ENCODE assay signal across 9 cellular contexts in genomic region chrX:124098089-124098488, GRCh38.
DNase-seq lines count a peak whose midpoint lies in the region; ATAC-seq, FAIRE-seq and TF ChIP-seq lines count a peak whose summit lies in the region.
"Had no signal": no experiment of that assay in that cellular context is flagged by ENCODE, and none has a peak within 500 bp of the region (broad histone marks: within the 10 kb centered on the region; RNA-seq: fewer than 3 reads in every experiment).

No MANE protein-coding gene starts in this region.

- no peak overlapping the region for H3K27ac ChIP-seq in PC-3 (ENCODE audit: low read length)
- H3K27ac ChIP-seq in endothelial cell of umbilical vein (ENCODE audit: insufficient read depth, low read depth, low read length): no peak overlapping the region
- no peak overlapping the region for H3K27ac ChIP-seq in psoas muscle
- H3K27ac ChIP-seq: HL-60 had no signal

- TF ChIP-seq CTCF in PC-3 (conservative IDR thresholded peaks at IDR 0.05; ENCODE audit: low read depth, low read length) (peak; percentile 68), endothelial cell of umbilical vein (IDR thresholded peaks at IDR 0.05; ENCODE audit: extremely low read depth in 1 of 2, insufficient read depth in 1 of 2, low read depth in 1 of 2, low read length in 2 of 2) (no peak), psoas muscle (IDR thresholded peaks at IDR 0.05) (peak; percentile 71)

- H3K36me3 ChIP-seq in PC-3 (ENCODE audit: low read depth, low read length) (peaks cover 16% of the 10 kb centered on the region; the same call in 1 of the 2 replicates), endothelial cell of umbilical vein (ENCODE audit: control insufficient read depth in 2 of 2, extremely low read depth in 1 of 2, insufficient read depth in 2 of 2, low read length in 2 of 2) (no peaks in the 10 kb centered on the region), psoas muscle (ENCODE audit: insufficient read depth in 1 of 2, low read depth in 1 of 2) (peaks cover 0 to 35% of the 10 kb centered on the region in 2 donors)

- H3F3A ChIP-seq in PC-3 (ENCODE audit: low read length, unreplicated experiment): no peaks in the 10 kb centered on the region

- H3K79me2 ChIP-seq in PC-3 (ENCODE audit: low read length) (no peaks in the 10 kb centered on the region), endothelial cell of umbilical vein (ENCODE audit: control insufficient read depth, insufficient read depth, low read length) (no peaks in the 10 kb centered on the region)

- CTCF ChIA-PET in PC-3 (lab: Charles Lee): no interaction called here
- CTCF ChIA-PET in endothelial cell of umbilical vein (lab: Charles Lee): interaction anchor here (0.6 to 1.9 kb wide), 4 partner anchors 9 to 292 kb away, joined by 3 to 4 read pairs (median 4); no protein-coding TSS in a partner anchor

- H3K27me3 ChIP-seq in PC-3 (ENCODE audit: low read length) (no peaks in the 10 kb centered on the region), endothelial cell of umbilical vein (ENCODE audit: control insufficient read depth in 2 of 2, insufficient read depth in 2 of 2, low read length in 2 of 2) (no peaks in the 10 kb centered on the region), psoas muscle (ENCODE audit: insufficient read depth in 3 of 3, low read length in 2 of 3) (no peaks in the 10 kb centered on the region)

- TF ChIP-seq POLR2A in endothelial cell of umbilical vein (IDR thresholded peaks at IDR 0.05; ENCODE audit: low read depth, low read length): no peak

- no peaks in the 10 kb centered on the region for H3K9me2 ChIP-seq in PC-3 (replicated peaks; ENCODE audit: low read length)

- intact Hi-C loops in PC-3 (cut with micrococcal nuclease) (loop anchor here (1.0 to 5.0 kb wide), 5 partner anchors 114 to 1034 kb away; no protein-coding TSS in a partner anchor), endothelial cell of umbilical vein (cut with micrococcal nuclease) (loop anchor here (5.0 kb wide), 1 partner anchor 136 kb away; the partner anchor contains the start of gene STAG2), psoas muscle (cut with DNase I) (loop anchor here in 1 of 2 donors (5.0 kb wide), 1 partner anchor 136 kb away; the partner anchor contains the start of gene STAG2)

- DNase-seq in AML-193 (lab: John Stamatoyannopoulos, UW) (peak; percentile 16 to 49), PC-3 (peak; percentile 53), endothelial cell of umbilical vein (ENCODE audit: low read depth, low spot score) (peak; percentile 15), psoas muscle (no peak)

- ATAC-seq in GM18511 (IDR thresholded peaks at IDR 0.05; ENCODE audit: unreplicated experiment): peak; percentile 77
- ATAC-seq in PC-3: peak; percentile 48; the same call in 1 of the 2 replicates
- ATAC-seq in psoas muscle: peak in 3 of 4 donors; percentile 27 to 81 (median 74)
- no peak for ATAC-seq in HG03196 (IDR thresholded peaks at IDR 0.05; ENCODE audit: unreplicated experiment)
- no peak for ATAC-seq in GM19463 (IDR thresholded peaks at IDR 0.05; ENCODE audit: unreplicated experiment)
- ATAC-seq in HG03439 (IDR thresholded peaks at IDR 0.05; ENCODE audit: unreplicated experiment): no peak

- no peaks in the 10 kb centered on the region for H3K9me1 ChIP-seq in endothelial cell of umbilical vein (replicated peaks; ENCODE audit: control insufficient read depth, extremely low read depth, insufficient read depth, low read length)

- no peak overlapping the region for H3K4me3 ChIP-seq in PC-3 (ENCODE audit: low read length)
- H3K4me3 ChIP-seq in endothelial cell of umbilical vein (replicated peaks in 1 of 3; ENCODE audit: insufficient read depth in 1 of 3, low read depth in 1 of 3, low read length in 3 of 3): no peak overlapping the region
- H3K4me3 ChIP-seq in psoas muscle: no peak overlapping the region

- no peak for FAIRE-seq in endothelial cell of umbilical vein (lab: Jason Lieb, UNC)

- no peaks in the 10 kb centered on the region for H4K20me1 ChIP-seq in PC-3 (ENCODE audit: low read length)
- no peaks in the 10 kb centered on the region for H4K20me1 ChIP-seq in endothelial cell of umbilical vein (replicated peaks; ENCODE audit: control insufficient read depth, extremely low read depth, insufficient read depth, low read length)

- H3K9me3 ChIP-seq in PC-3 (ENCODE audit: low read length): no peaks in the 10 kb centered on the region
- no peaks in the 10 kb centered on the region for H3K9me3 ChIP-seq in endothelial cell of umbilical vein (replicated peaks; ENCODE audit: control insufficient read depth, insufficient read depth, low read length)
- H3K9me3 ChIP-seq in psoas muscle: no peaks in the 10 kb centered on the region

- H3K4me1 ChIP-seq in PC-3 (ENCODE audit: insufficient read depth, low read length) (no peaks in the 10 kb centered on the region), endothelial cell of umbilical vein (ENCODE audit: control insufficient read depth, extremely low read depth, insufficient read depth, low read length) (no peaks in the 10 kb centered on the region), psoas muscle (no peaks in the 10 kb centered on the region)

- POLR2A ChIA-PET in PC-3 (lab: Charles Lee; ENCODE audit: unreplicated experiment) (no interaction called here), endothelial cell of umbilical vein (lab: Charles Lee) (no interaction called here)

- H3K4me2 ChIP-seq in PC-3 (ENCODE audit: low read length) (no peak overlapping the region), endothelial cell of umbilical vein (ENCODE audit: insufficient read depth, low read length) (no peak overlapping the region)

- H3K9ac ChIP-seq in PC-3 (ENCODE audit: low read length) (no peak overlapping the region), endothelial cell of umbilical vein (replicated peaks; ENCODE audit: extremely low read depth, insufficient read depth, low read length) (no peak overlapping the region)

- dilution Hi-C loops in endothelial cell of umbilical vein (cut with MboI; ENCODE audit: extremely low pct_ligation_motif_present, low sequenced_read_pairs): no loop called here

- no peak overlapping the region for H2AFZ ChIP-seq in PC-3 (ENCODE audit: low read length)
- no peak overlapping the region for H2AFZ ChIP-seq in endothelial cell of umbilical vein (ENCODE audit: low read depth, low read length)

- BruUV-seq in PC-3 (replicated peaks; lab: Mats Ljungman, UMichigan): no TSS peak
- no TSS peak for BruUV-seq in endothelial cell of umbilical vein (replicated peaks; lab: Mats Ljungman, UMichigan)

TF ChIP-seq in endothelial cell of umbilical vein, 7 proteins besides CTCF, POLR2A, EP300 and RAD21:
- TF ChIP-seq JUN (IDR thresholded peaks at IDR 0.05; ENCODE audit: borderline replicate concordance, insufficient read depth, insufficient read length, low read depth): no peak
- TF ChIP-seq GATA2 (IDR thresholded peaks at IDR 0.05; ENCODE audit: insufficient read depth, insufficient read length, low read depth, low read length): no peak
- no peak for TF ChIP-seq EZH2 (IDR thresholded peaks at IDR 0.05; ENCODE audit: borderline replicate concordance, low read depth, low read length, severe bottlenecking)
- no peak for TF ChIP-seq POLR2AphosphoS5 (IDR thresholded peaks at IDR 0.05; ENCODE audit: insufficient read depth, low read depth, low read length)
- TF ChIP-seq MYC (IDR thresholded peaks at IDR 0.05; ENCODE audit: low read depth, low read length): no peak
- no peak for TF ChIP-seq MAX (IDR thresholded peaks at IDR 0.05; ENCODE audit: insufficient read depth, insufficient read length)
- no peak for TF ChIP-seq FOS (IDR thresholded peaks at IDR 0.05; ENCODE audit: borderline replicate concordance, insufficient read depth, low read length)

Comparison
In these comparisons a context has a peak if more than half of its experiments do, and no peak if none do; other contexts are left out.
1. DNase-seq: peak in AML-193 (2 of 2), PC-3 (single experiment) and endothelial cell of umbilical vein (single experiment); none in psoas muscle (0 of 2).
2. ATAC-seq: peak in GM18511 (single experiment), PC-3 (single experiment) and psoas muscle (3 of 4); none in HG03196 (single experiment), GM19463 (single experiment) and HG03439 (single experiment).
3. CTCF ChIP-seq: peak in PC-3 (single experiment) and psoas muscle (single experiment); none in endothelial cell of umbilical vein (0 of 2).